ENCODE assay signal across 19 cellular contexts in the genomic region with DNA sequence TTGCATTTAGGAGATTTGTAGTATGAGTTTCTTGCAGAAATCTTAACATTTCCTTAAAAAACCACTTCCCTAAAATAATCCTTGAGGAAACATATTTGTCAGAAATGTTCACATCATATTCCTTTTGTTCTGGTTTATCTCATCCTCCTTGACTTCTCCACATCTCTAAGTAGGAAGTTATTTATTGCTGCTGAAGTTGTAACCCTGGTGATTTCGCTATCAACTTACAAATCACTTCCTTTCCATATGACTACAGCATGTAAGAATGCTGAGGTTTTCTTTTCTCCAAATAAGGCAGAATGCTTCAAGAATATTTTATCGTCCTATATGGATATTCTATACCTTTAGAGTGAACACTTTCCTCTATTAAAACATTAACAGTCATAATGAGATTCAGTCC.
A peak's percentile ranks its signal among the peaks of the same experiment; 100 is the strongest.
DNase-seq lines count a peak whose midpoint lies in the region; ATAC-seq and TF ChIP-seq lines count a peak whose summit lies in the region.
"Had no signal": no experiment of that assay in that cellular context is flagged by ENCODE, and none has a peak within 500 bp of the region (broad histone marks: within the 10 kb centered on the region; RNA-seq: fewer than 3 reads in every experiment).

No MANE protein-coding gene starts in this region.

- no peak overlapping the region for H2BK15ac ChIP-seq in neuronal stem cell (ENCODE audit: low read length)

- POLR2A ChIA-PET in naive thymus-derived CD8-positive, alpha-beta T cell (lab: Charles Lee): no interaction called here

- H2BK12ac ChIP-seq in neuronal stem cell (ENCODE audit: low read length): no peak overlapping the region

- TF ChIP-seq CTCF in HFF-Myc (IDR thresholded peaks at IDR 0.05; ENCODE audit: low read depth, low read length, missing control alignments) (no peak), foreskin fibroblast (IDR thresholded peaks at IDR 0.05; ENCODE audit: low read depth, low read length) (no peak)

- H3K4me1 Mint-ChIP-seq in naive thymus-derived CD8-positive, alpha-beta T cell: no peaks in the 10 kb centered on the region

- no peak overlapping the region for H3K27ac ChIP-seq in neuronal stem cell (replicated peaks; ENCODE audit: low read length)
- H3K27ac ChIP-seq: C4-2B, HL-60, psoas muscle, VCaP had no signal

- no peak overlapping the region for H2BK120ac ChIP-seq in neuronal stem cell (ENCODE audit: low read depth, low read length)

- no peak overlapping the region for H3K4ac ChIP-seq in neuronal stem cell (ENCODE audit: low read length)

- H3K4me3 ChIP-seq in HFF-Myc (replicated peaks; ENCODE audit: low read depth, low read length): no peak overlapping the region
- H3K4me3 ChIP-seq in foreskin fibroblast (ENCODE audit: low read depth in 1 of 2, low read length in 2 of 2): no peak overlapping the region
- H3K4me3 ChIP-seq in skeletal muscle cell (ENCODE audit: low read depth, low read length): no peak overlapping the region
- no peak overlapping the region for H3K4me3 ChIP-seq in neuronal stem cell (ENCODE audit: low read length in 2 of 2)
- H3K4me3 ChIP-seq: psoas muscle had no signal

- no peaks in the 10 kb centered on the region for H3K27me3 ChIP-seq in neuronal stem cell (ENCODE audit: control insufficient read depth in 3 of 3, insufficient read depth in 3 of 3, low read depth in 1 of 3, low read length in 3 of 3)

- no peaks in the 10 kb centered on the region for H3K4me1 ChIP-seq in neuronal stem cell (ENCODE audit: control insufficient read depth in 2 of 2, insufficient read depth in 1 of 2, low read depth in 1 of 2, low read length in 2 of 2)
- H3K4me1 ChIP-seq: psoas muscle had no signal

- H3K27ac Mint-ChIP-seq in naive thymus-derived CD8-positive, alpha-beta T cell: no peak overlapping the region

- peaks cover 0 to 9% (median 0%) of the 10 kb centered on the region in 9 donors for H3K9me3 Mint-ChIP-seq in naive thymus-derived CD8-positive, alpha-beta T cell
- H3K9me3 Mint-ChIP-seq: brain had no signal

- WGBS in neuronal stem cell (ENCODE audit: extremely low coverage in 2 of 2, insufficient read length in 2 of 2, insufficient replicate concordance in 1 of 2), 2 donors: no CpG with 5 or more reads among the region's 2 CpGs

- H2AFZ ChIP-seq in neuronal stem cell (ENCODE audit: low read length): no peak overlapping the region

- ATAC-seq in naive thymus-derived CD8-positive, alpha-beta T cell: no peak
- ATAC-seq: psoas muscle had no signal

- H2BK5ac ChIP-seq in neuronal stem cell (ENCODE audit: low read length): no peak overlapping the region

- no peak overlapping the region for H2AK5ac ChIP-seq in neuronal stem cell (ENCODE audit: low read depth, low read length)

- H3K4me2 ChIP-seq in neuronal stem cell (ENCODE audit: insufficient read depth, low read length, poor library complexity, severe bottlenecking): no peak overlapping the region

- H3K18ac ChIP-seq in neuronal stem cell (ENCODE audit: low read length): no peak overlapping the region

- H4K91ac ChIP-seq in neuronal stem cell (ENCODE audit: low read depth, low read length, poor library complexity): no peak overlapping the region

- peaks cover 0 to 2% (median 0%) of the 10 kb centered on the region in 5 donors for H3K27me3 Mint-ChIP-seq in naive thymus-derived CD8-positive, alpha-beta T cell
- H3K27me3 Mint-ChIP-seq: brain had no signal

- DNase-seq in HFF-Myc (ENCODE audit: extremely low read depth, low read depth) (peak; percentile 56), amniotic epithelial cell (ENCODE audit: low read depth) (peak; percentile 95), foreskin fibroblast (peak; percentile 33 to 39), skeletal muscle cell (ENCODE audit: low read depth) (peak; percentile 49), ureter (ENCODE audit: low spot score) (no peak), neuronal stem cell (ENCODE audit: low spot score) (no peak)
- DNase-seq in naive thymus-derived CD8-positive, alpha-beta T cell: no peak
- no peak for DNase-seq in activated CD4-positive, alpha-beta T cell treated with anti-CD3 and anti-CD28 coated beads for 4 hours
- DNase-seq: activated gamma-delta T cell treated with Interleukin-2 at 50 U/mL for 16 hours; DMS79 treated with DMSO at 0.1 percent for 48 hours; effector CD8-positive, alpha-beta T cell; NCI-H187 treated with DMSO at 0.1 percent for 48 hours; NCI-H524 treated with DMSO at 0.1 percent for 48 hours; OCI-M1; psoas muscle had no signal

- H3K4me3 Mint-ChIP-seq in naive thymus-derived CD8-positive, alpha-beta T cell: no peak overlapping the region
- H3K4me3 Mint-ChIP-seq: brain had no signal

- no peak overlapping the region for H3K9ac ChIP-seq in neuronal stem cell (ENCODE audit: low read depth, low read length, poor library complexity)

- H3K36me3 ChIP-seq in neuronal stem cell (replicated peaks in 1 of 2; ENCODE audit: control insufficient read depth in 2 of 2, insufficient read depth in 2 of 2, low read length in 2 of 2): no peaks in the 10 kb centered on the region

- H4K8ac ChIP-seq in neuronal stem cell (ENCODE audit: low read depth, low read length): no peak overlapping the region

- H3K79me1 ChIP-seq in neuronal stem cell (ENCODE audit: low read depth, low read length): no peaks in the 10 kb centered on the region

- H3K36me3 Mint-ChIP-seq in naive thymus-derived CD8-positive, alpha-beta T cell: no peaks in the 10 kb centered on the region
- H3K36me3 Mint-ChIP-seq: brain had no signal

- H3K9me3 ChIP-seq in neuronal stem cell (replicated peaks in 1 of 2; ENCODE audit: control insufficient read depth in 2 of 2, insufficient read depth in 1 of 2, low read depth in 1 of 2, low read length in 2 of 2): no peaks in the 10 kb centered on the region
- H3K9me3 ChIP-seq: psoas muscle had no signal

- H3K23ac ChIP-seq in neuronal stem cell (ENCODE audit: low read depth, low read length, poor library complexity): no peak overlapping the region

- H3K14ac ChIP-seq in neuronal stem cell (ENCODE audit: low read length): no peak overlapping the region

Comparison
In these comparisons a context has a peak if more than half of its experiments do, and no peak if none do; other contexts are left out.
1. DNase-seq: peak in HFF-Myc (single experiment), amniotic epithelial cell (single experiment), foreskin fibroblast (2 of 2) and skeletal muscle cell (single experiment); none in naive thymus-derived CD8-positive, alpha-beta T cell (0 of 10), ureter (single experiment), activated CD4-positive, alpha-beta T cell treated with anti-CD3 and anti-CD28 coated beads for 4 hours (0 of 2) and neuronal stem cell (single experiment).